In the genomic region with DNA sequence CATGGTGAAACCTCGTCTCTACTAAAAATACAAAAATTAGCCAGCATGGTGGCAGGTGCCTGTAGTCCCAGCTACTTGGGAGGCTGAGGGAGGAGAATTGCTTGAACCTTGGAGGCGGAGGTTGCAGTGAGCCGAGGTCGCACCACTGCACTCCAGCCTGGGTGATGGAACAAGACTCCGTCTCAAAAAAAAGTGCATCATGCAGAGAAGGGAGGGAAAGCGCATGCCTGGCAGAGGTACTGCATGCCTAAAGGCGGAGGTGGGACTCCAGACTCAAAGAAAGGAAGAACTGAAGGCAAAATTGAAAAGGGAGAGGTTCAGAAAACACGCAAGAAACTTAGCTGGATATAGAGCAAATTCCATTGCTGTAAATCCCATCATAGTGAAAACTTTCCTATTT, we compare ENCODE assay signal across 8 cellular contexts.
DNase-seq lines count a peak whose midpoint lies in the region; ATAC-seq and TF ChIP-seq lines count a peak whose summit lies in the region.
"Not testable (repeated sequence)": the region's sequence is repeated elsewhere in the genome, so short reads cannot be mapped to it uniquely, and the experiment has no call there.

No MANE protein-coding gene starts in this region.

- not testable (repeated sequence) for H3K27me3 Mint-ChIP-seq in CD8-positive, alpha-beta T cell (ENCODE audit: low read depth); WTC11 (ENCODE audit: low read depth); activated CD8-positive, alpha-beta T cell treated with anti-CD3 and anti-CD28 coated beads for 36 hours; activated T-cell treated with anti-CD3 and anti-CD28 coated beads, Interleukin-2, amount 50 U/mL, for 4 hours (ENCODE audit: low read depth); activated naive CD4-positive, alpha-beta T cell treated with anti-CD3 and anti-CD28 coated beads for 36 hours (ENCODE audit: low read depth); activated naive CD8-positive, alpha-beta T cell treated with anti-CD3 and anti-CD28 coated beads, Interleukin-2, amount 50 U/mL, for 24 hours; neural crest cell (ENCODE audit: low read depth); stimulated activated naive CD8-positive, alpha-beta T cell treated with anti-CD3 and anti-CD28 coated beads, Interleukin-15, amount 100 ng/mL, for 72 hours

- H3K36me3 ChIP-seq in CD8-positive, alpha-beta T cell (ENCODE audit: insufficient read depth, low read length): not testable (repeated sequence)

- not testable (repeated sequence) for ATAC-seq in CD8-positive, alpha-beta T cell; WTC11; activated CD8-positive, alpha-beta T cell treated with anti-CD3 and anti-CD28 coated beads for 36 hours; activated T-cell treated with anti-CD3 and anti-CD28 coated beads, Interleukin-2, amount 50 U/mL, for 4 hours; activated naive CD8-positive, alpha-beta T cell treated with anti-CD3 and anti-CD28 coated beads, Interleukin-2, amount 50 U/mL, for 24 hours; stimulated activated naive CD8-positive, alpha-beta T cell treated with anti-CD3 and anti-CD28 coated beads, Interleukin-15, amount 100 ng/mL, for 72 hours

- POLR2A ChIA-PET in CD8-positive, alpha-beta T cell (lab: Charles Lee): interaction anchor here (1.6 to 63.2 kb wide), 3 partner anchors 8 to 60 kb away, joined by 4 to 2179 read pairs (median 9); partner anchors contain the start of gene BCL11B
- POLR2A ChIA-PET in WTC11 (lab: Charles Lee): not testable (repeated sequence)
- POLR2A ChIA-PET in activated CD8-positive, alpha-beta T cell treated with anti-CD3 and anti-CD28 coated beads for 36 hours (lab: Charles Lee): interaction anchor here (1.2 to 7.0 kb wide), 5 partner anchors 11 to 86 kb away, joined by 3 to 50 read pairs (median 17); partner anchors contain the start of gene BCL11B

- H3K27ac ChIP-seq in CD8-positive, alpha-beta T cell (ENCODE audit: low read depth, low read length): peak overlapping the region; percentile 8

- peak overlapping the region; percentile 81 for H3K4me3 Mint-ChIP-seq in CD8-positive, alpha-beta T cell
- H3K4me3 Mint-ChIP-seq in WTC11, neural crest cell: not testable (repeated sequence)
- H3K4me3 Mint-ChIP-seq in activated CD8-positive, alpha-beta T cell treated with anti-CD3 and anti-CD28 coated beads for 36 hours: peak overlapping the region; percentile 68
- peak overlapping the region; percentile 73 for H3K4me3 Mint-ChIP-seq in activated T-cell treated with anti-CD3 and anti-CD28 coated beads, Interleukin-2, amount 50 U/mL, for 4 hours
- peak overlapping the region; percentile 65 for H3K4me3 Mint-ChIP-seq in activated naive CD4-positive, alpha-beta T cell treated with anti-CD3 and anti-CD28 coated beads for 36 hours
- H3K4me3 Mint-ChIP-seq in activated naive CD8-positive, alpha-beta T cell treated with anti-CD3 and anti-CD28 coated beads, Interleukin-2, amount 50 U/mL, for 24 hours: peak overlapping the region; percentile 80
- peak overlapping the region; percentile 89 for H3K4me3 Mint-ChIP-seq in stimulated activated naive CD8-positive, alpha-beta T cell treated with anti-CD3 and anti-CD28 coated beads, Interleukin-15, amount 100 ng/mL, for 72 hours

- peaks cover 51% of the 10 kb centered on the region for H3K36me3 Mint-ChIP-seq in CD8-positive, alpha-beta T cell
- H3K36me3 Mint-ChIP-seq in WTC11; neural crest cell (ENCODE audit: low read depth): not testable (repeated sequence)
- H3K36me3 Mint-ChIP-seq in activated CD8-positive, alpha-beta T cell treated with anti-CD3 and anti-CD28 coated beads for 36 hours (ENCODE audit: low read depth): peaks cover 53% of the 10 kb centered on the region
- H3K36me3 Mint-ChIP-seq in activated T-cell treated with anti-CD3 and anti-CD28 coated beads, Interleukin-2, amount 50 U/mL, for 4 hours (ENCODE audit: insufficient read depth): peaks cover 10% of the 10 kb centered on the region
- peaks cover 48% of the 10 kb centered on the region for H3K36me3 Mint-ChIP-seq in activated naive CD4-positive, alpha-beta T cell treated with anti-CD3 and anti-CD28 coated beads for 36 hours (ENCODE audit: low read depth)
- peaks cover 16% of the 10 kb centered on the region for H3K36me3 Mint-ChIP-seq in activated naive CD8-positive, alpha-beta T cell treated with anti-CD3 and anti-CD28 coated beads, Interleukin-2, amount 50 U/mL, for 24 hours (ENCODE audit: low read depth)

- TF ChIP-seq CTCF in CD8-positive, alpha-beta T cell (IDR thresholded peaks at IDR 0.05); WTC11 (IDR thresholded peaks at IDR 0.05); activated CD8-positive, alpha-beta T cell treated with anti-CD3 and anti-CD28 coated beads for 36 hours (IDR thresholded peaks at IDR 0.05); neural crest cell (conservative IDR thresholded peaks at IDR 0.05): not testable (repeated sequence)

- peak in 2 of 7 experiments; percentile 3 to 19 for DNase-seq in CD8-positive, alpha-beta T cell
- not testable (repeated sequence) for DNase-seq in WTC11 (ENCODE audit: low spot score); activated CD8-positive, alpha-beta T cell treated with anti-CD3 and anti-CD28 coated beads for 36 hours; activated T-cell treated with anti-CD3 and anti-CD28 coated beads, Interleukin-2, amount 50 U/mL, for 4 hours; activated naive CD8-positive, alpha-beta T cell treated with anti-CD3 and anti-CD28 coated beads, Interleukin-2, amount 50 U/mL, for 24 hours; neural crest cell (ENCODE audit: low read depth, low spot score); stimulated activated naive CD8-positive, alpha-beta T cell treated with anti-CD3 and anti-CD28 coated beads, Interleukin-15, amount 100 ng/mL, for 72 hours
- DNase-seq in activated naive CD4-positive, alpha-beta T cell treated with anti-CD3 and anti-CD28 coated beads for 36 hours: peak; percentile 35

- CTCF ChIA-PET in CD8-positive, alpha-beta T cell (lab: Charles Lee): interaction anchor here (1.6 kb wide), 1 partner anchor 10 kb away, joined by 4 read pairs; no protein-coding TSS in a partner anchor
- CTCF ChIA-PET in WTC11 (lab: Charles Lee): interaction anchor here (1.5 kb wide), 1 partner anchor 11 kb away, joined by 4 read pairs; no protein-coding TSS in a partner anchor
- CTCF ChIA-PET in activated CD8-positive, alpha-beta T cell treated with anti-CD3 and anti-CD28 coated beads for 36 hours (lab: Charles Lee): interaction anchor here (1.2 to 3.6 kb wide), 2 partner anchors 44 to 49 kb away, joined by 3 to 19 read pairs; no protein-coding TSS in a partner anchor
- CTCF ChIA-PET in activated naive CD4-positive, alpha-beta T cell treated with anti-CD3 and anti-CD28 coated beads for 36 hours (lab: Charles Lee): interaction anchor here (0.6 to 1.6 kb wide), 3 partner anchors 16 to 82 kb away, joined by 3 to 4 read pairs (median 3); no protein-coding TSS in a partner anchor

- H3K4me3 ChIP-seq in CD8-positive, alpha-beta T cell (ENCODE audit: low read depth, low read length): peak overlapping the region; percentile 40

- not testable (repeated sequence) for H3K27me3 ChIP-seq in CD8-positive, alpha-beta T cell (ENCODE audit: insufficient read depth, low read length)

- peaks cover 97% of the 10 kb centered on the region for H3K4me1 Mint-ChIP-seq in CD8-positive, alpha-beta T cell (ENCODE audit: low read depth)
- H3K4me1 Mint-ChIP-seq in WTC11: peaks cover 42% of the 10 kb centered on the region
- H3K4me1 Mint-ChIP-seq in activated CD8-positive, alpha-beta T cell treated with anti-CD3 and anti-CD28 coated beads for 36 hours (ENCODE audit: low read depth): peaks cover 89% of the 10 kb centered on the region
- peaks cover 92% of the 10 kb centered on the region for H3K4me1 Mint-ChIP-seq in activated T-cell treated with anti-CD3 and anti-CD28 coated beads, Interleukin-2, amount 50 U/mL, for 4 hours (ENCODE audit: low read depth)
- peaks cover 91% of the 10 kb centered on the region for H3K4me1 Mint-ChIP-seq in activated naive CD4-positive, alpha-beta T cell treated with anti-CD3 and anti-CD28 coated beads for 36 hours (ENCODE audit: low read depth)
- peaks cover 95% of the 10 kb centered on the region for H3K4me1 Mint-ChIP-seq in activated naive CD8-positive, alpha-beta T cell treated with anti-CD3 and anti-CD28 coated beads, Interleukin-2, amount 50 U/mL, for 24 hours
- not testable (repeated sequence) for H3K4me1 Mint-ChIP-seq in neural crest cell
- peaks cover 96% of the 10 kb centered on the region for H3K4me1 Mint-ChIP-seq in stimulated activated naive CD8-positive, alpha-beta T cell treated with anti-CD3 and anti-CD28 coated beads, Interleukin-15, amount 100 ng/mL, for 72 hours

- not testable (repeated sequence) for H3K9me3 Mint-ChIP-seq in CD8-positive, alpha-beta T cell; WTC11; activated CD8-positive, alpha-beta T cell treated with anti-CD3 and anti-CD28 coated beads for 36 hours; activated T-cell treated with anti-CD3 and anti-CD28 coated beads, Interleukin-2, amount 50 U/mL, for 4 hours; activated naive CD4-positive, alpha-beta T cell treated with anti-CD3 and anti-CD28 coated beads for 36 hours; activated naive CD8-positive, alpha-beta T cell treated with anti-CD3 and anti-CD28 coated beads, Interleukin-2, amount 50 U/mL, for 24 hours; neural crest cell; stimulated activated naive CD8-positive, alpha-beta T cell treated with anti-CD3 and anti-CD28 coated beads, Interleukin-15, amount 100 ng/mL, for 72 hours

- H3K27ac Mint-ChIP-seq in CD8-positive, alpha-beta T cell: peak overlapping the region; percentile 90
- peak overlapping the region; percentile 83; the same call in 1 of the 2 replicates for H3K27ac Mint-ChIP-seq in WTC11
- H3K27ac Mint-ChIP-seq in activated CD8-positive, alpha-beta T cell treated with anti-CD3 and anti-CD28 coated beads for 36 hours: peak overlapping the region; percentile 94
- peak overlapping the region; percentile 95 for H3K27ac Mint-ChIP-seq in activated naive CD4-positive, alpha-beta T cell treated with anti-CD3 and anti-CD28 coated beads for 36 hours
- peak overlapping the region; percentile 98 for H3K27ac Mint-ChIP-seq in activated naive CD8-positive, alpha-beta T cell treated with anti-CD3 and anti-CD28 coated beads, Interleukin-2, amount 50 U/mL, for 24 hours
- H3K27ac Mint-ChIP-seq in neural crest cell (ENCODE audit: unreplicated experiment): peak overlapping the region; percentile 35
- H3K27ac Mint-ChIP-seq in stimulated activated naive CD8-positive, alpha-beta T cell treated with anti-CD3 and anti-CD28 coated beads, Interleukin-15, amount 100 ng/mL, for 72 hours: peak overlapping the region; percentile 91 to 97

- not testable (repeated sequence) for H3K9me3 ChIP-seq in CD8-positive, alpha-beta T cell (ENCODE audit: low read length)

- intact Hi-C loops in CD8-positive, alpha-beta T cell (cut with DNase I, micrococcal nuclease): loop anchor here in 1 of 2 experiments (5.0 to 10.0 kb wide), 4 partner anchors 228 to 1582 kb away; no protein-coding TSS in a partner anchor
- intact Hi-C loops in activated CD8-positive, alpha-beta T cell treated with anti-CD3 and anti-CD28 coated beads for 36 hours (cut with micrococcal nuclease): loop anchor here (10.0 kb wide), 2 partner anchors 252 to 1002 kb away; no protein-coding TSS in a partner anchor
- intact Hi-C loops in activated naive CD4-positive, alpha-beta T cell treated with anti-CD3 and anti-CD28 coated beads for 36 hours (cut with micrococcal nuclease): loop anchor here (5.0 to 10.0 kb wide), 3 partner anchors 298 to 1732 kb away; partner anchors contain the start of genes CCNK and SETD3

- H3K4me1 ChIP-seq in CD8-positive, alpha-beta T cell (ENCODE audit: insufficient read depth, low read length): peaks cover 97% of the 10 kb centered on the region

Comparison
In these comparisons a context has a peak if more than half of its experiments do, and no peak if none do; other contexts are left out.
1. H3K27ac Mint-ChIP-seq: peak in every context shown above with its lines; median percentile 98 in activated naive CD8-positive, alpha-beta T cell treated with anti-CD3 and anti-CD28 coated beads, Interleukin-2, amount 50 U/mL, for 24 hours; 95 in activated naive CD4-positive, alpha-beta T cell treated with anti-CD3 and anti-CD28 coated beads for 36 hours; 94 in activated CD8-positive, alpha-beta T cell treated with anti-CD3 and anti-CD28 coated beads for 36 hours; 94 in stimulated activated naive CD8-positive, alpha-beta T cell treated with anti-CD3 and anti-CD28 coated beads, Interleukin-15, amount 100 ng/mL, for 72 hours; 90 in CD8-positive, alpha-beta T cell; 83 in WTC11; 35 in neural crest cell.